8 cellular contexts compared by ENCODE assay signal in genomic region chr1:244290386-244290785, GRCh38.
"Had no signal": no experiment of that assay in that cellular context is flagged by ENCODE, and none has a peak within 500 bp of the region (broad histone marks: within the 10 kb centered on the region; RNA-seq: fewer than 3 reads in every experiment).

No MANE protein-coding gene starts in this region.

- H3K4me3 Mint-ChIP-seq: GM23338, HFFc6, IgD-negative memory B cell had no signal

- H2AFZ ChIP-seq: GM23338 had no signal

- H3K4me2 ChIP-seq: GM23338 had no signal

- H3K4me3 ChIP-seq: GM23338, HAP-1 had no signal

- H3K36me3 ChIP-seq: HAP-1 had no signal

- DNase-seq: H7, HFFc6 had no signal

- H3K9me3 ChIP-seq: HAP-1 had no signal

- ATAC-seq: GM23338, HCT116, HepG2 had no signal

- H3K27ac Mint-ChIP-seq: GM23338, HFFc6, IgD-negative memory B cell had no signal

- H3K9me3 Mint-ChIP-seq: HFFc6 had no signal

- H3K4me1 Mint-ChIP-seq: GM23338 had no signal

- H3K27ac ChIP-seq: HL-60 had no signal
